29 cellular contexts compared by ENCODE assay signal in genomic region chr7:138440460-138440859, GRCh38.
"Had no signal": no experiment of that assay in that cellular context is flagged by ENCODE, and none has a peak within 500 bp of the region (broad histone marks: within the 10 kb centered on the region; RNA-seq: fewer than 3 reads in every experiment).

No MANE protein-coding gene starts in this region.

- H3K27me3 Mint-ChIP-seq: dendritic cell treated with granulocyte-macrophage colony-stimulating factor and Interleukin-4, amounts not matched to agents 40 ng/mL and 50 ng/mL, for 4 days had no signal

- H3K27me3 ChIP-seq: colonic mucosa, esophagus muscularis mucosa, esophagus squamous epithelium, foreskin keratinocyte, gastrocnemius medialis, heart left ventricle, heart right ventricle had no signal

- H3K27ac ChIP-seq: colonic mucosa, coronary artery, dorsolateral prefrontal cortex, epithelial cell of prostate, esophagus muscularis mucosa, esophagus squamous epithelium, foreskin keratinocyte, gastrocnemius medialis, gastroesophageal sphincter, heart left ventricle, heart right ventricle had no signal

- H3K4me1 ChIP-seq: colonic mucosa, esophagus muscularis mucosa, esophagus squamous epithelium, foreskin keratinocyte, gastrocnemius medialis, gastroesophageal sphincter, heart left ventricle, heart right ventricle had no signal

- FAIRE-seq: colon, endometrium, endothelial cell of umbilical vein, frontal cortex had no signal

- H3K36me3 ChIP-seq: colonic mucosa, esophagus muscularis mucosa, esophagus squamous epithelium, gastrocnemius medialis, gastroesophageal sphincter, heart left ventricle, heart right ventricle had no signal

- H3K4me1 Mint-ChIP-seq: endodermal cell had no signal

- H3K4me3 ChIP-seq: colonic mucosa, coronary artery, dorsolateral prefrontal cortex, esophagus muscularis mucosa, esophagus squamous epithelium, gastrocnemius medialis, gastroesophageal sphincter, heart left ventricle, heart right ventricle had no signal

- DNase-seq: colonic mucosa; cortex of kidney; dermis blood vessel endothelial cell; dorsolateral prefrontal cortex; effector CD4-positive, alpha-beta T cell; effector CD8-positive, alpha-beta T cell; effector memory CD4-positive, alpha-beta T cell; effector memory CD8-positive, alpha-beta T cell; endodermal cell; erythroblast; esophagus squamous epithelium; foreskin fibroblast; foreskin keratinocyte; foreskin melanocyte; gastrocnemius medialis; glutamatergic neuron; head of caudate nucleus; heart left ventricle; heart right ventricle had no signal

- H3K9me3 ChIP-seq: colonic mucosa, esophagus muscularis mucosa, esophagus squamous epithelium, gastrocnemius medialis, gastroesophageal sphincter, heart left ventricle, heart right ventricle had no signal

- H3K27ac Mint-ChIP-seq: dendritic cell treated with granulocyte-macrophage colony-stimulating factor and Interleukin-4, amounts not matched to agents 40 ng/mL and 50 ng/mL, for 4 days; effector memory CD8-positive, alpha-beta T cell; endodermal cell had no signal

- H3K4me3 Mint-ChIP-seq: dendritic cell treated with granulocyte-macrophage colony-stimulating factor and Interleukin-4, amounts not matched to agents 40 ng/mL and 50 ng/mL, for 4 days; effector memory CD8-positive, alpha-beta T cell; endodermal cell had no signal

- ATAC-seq: effector memory CD8-positive, alpha-beta T cell; esophagus mucosa; foreskin keratinocyte; gastrocnemius medialis; gastroesophageal sphincter; heart left ventricle; heart right ventricle had no signal
